Comparison of ENCODE assay signal across 17 cellular contexts in the genomic region with DNA sequence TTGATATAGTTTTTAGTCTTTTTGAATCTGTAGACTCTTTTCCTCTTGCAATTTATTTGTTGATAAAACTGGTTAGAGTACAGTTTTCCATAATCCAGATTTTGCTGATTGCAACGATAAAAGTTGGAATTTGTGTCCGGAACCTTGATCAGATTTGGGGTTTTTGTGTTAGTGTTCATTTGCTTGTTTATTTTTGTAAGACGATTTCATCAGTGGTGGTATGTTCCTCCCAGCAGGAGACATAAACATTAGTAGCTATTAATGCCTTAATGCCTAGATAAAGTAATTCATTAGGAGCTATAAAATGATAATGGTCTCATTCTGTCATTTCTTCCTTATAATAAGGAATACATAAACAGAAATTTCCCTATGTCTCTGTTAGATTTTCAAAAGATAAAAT. TPM values are rescaled to one million over a fixed set of nuclear protein-coding genes. Genes with fewer than 3 reads are reported as not detected.
DNase-seq lines count a peak whose midpoint lies in the region; TF ChIP-seq lines count a peak whose summit lies in the region.
"Had no signal": no experiment of that assay in that cellular context is flagged by ENCODE, and none has a peak within 500 bp of the region (broad histone marks: within the 10 kb centered on the region; RNA-seq: fewer than 3 reads in every experiment).

No MANE protein-coding gene starts in this region.

- H3K4me3 Mint-ChIP-seq in CD4-positive, alpha-beta memory T cell, result no peak overlapping the region
- H3K4me3 Mint-ChIP-seq: CD14-positive monocyte; CD8-positive, alpha-beta T cell; GM23338; IgD-negative memory B cell had no signal

- H3K4ac ChIP-seq in mesenchymal stem cell (ENCODE audit: low read depth in 1 of 2, low read length in 2 of 2), result no peak overlapping the region

- peaks cover 7% of the 10 kb centered on the region for H3K79me1 ChIP-seq in mesenchymal stem cell (replicated peaks; ENCODE audit: low read length, poor library complexity, severe bottlenecking)

- no peaks in the 10 kb centered on the region for H3K9me3 Mint-ChIP-seq in CD4-positive, alpha-beta memory T cell
- H3K9me3 Mint-ChIP-seq: CD14-positive monocyte; CD8-positive, alpha-beta T cell; GM23338; IgD-negative memory B cell had no signal

- no peaks in the 10 kb centered on the region for H3K27me3 Mint-ChIP-seq in CD4-positive, alpha-beta memory T cell
- H3K27me3 Mint-ChIP-seq: IgD-negative memory B cell had no signal

- H3K23ac ChIP-seq in mesenchymal stem cell (ENCODE audit: low read length in 2 of 2), result no peak overlapping the region

- no peak overlapping the region for H2BK12ac ChIP-seq in mesenchymal stem cell (ENCODE audit: low read length in 2 of 2)

- H3K18ac ChIP-seq in mesenchymal stem cell (ENCODE audit: low read depth in 1 of 2, low read length in 2 of 2), result no peak overlapping the region

- no peak overlapping the region for H2AK5ac ChIP-seq in mesenchymal stem cell (ENCODE audit: low read length, severe bottlenecking)

- no peak overlapping the region for H2AFZ ChIP-seq in mesenchymal stem cell (ENCODE audit: low read depth, low read length)
- H2AFZ ChIP-seq: GM23338 had no signal

- peak overlapping the region in 4 of 7 donors; percentile 1 to 44 (median 38) for H3K27ac Mint-ChIP-seq in CD4-positive, alpha-beta memory T cell
- H3K27ac Mint-ChIP-seq: CD8-positive, alpha-beta T cell; GM23338 had no signal

- no peak overlapping the region for H3K9ac ChIP-seq in mesenchymal stem cell (ENCODE audit: low read length)
- H3K9ac ChIP-seq: BLaER1 had no signal

- no peak overlapping the region for H3K14ac ChIP-seq in mesenchymal stem cell (ENCODE audit: low read length in 2 of 2)

- H4K8ac ChIP-seq in mesenchymal stem cell (ENCODE audit: low read length), result no peak overlapping the region

- WGBS in mesenchymal stem cell, result 6% methylated on average over 2 of the region's 3 CpGs

- peaks cover 33% of the 10 kb centered on the region for H3K36me3 ChIP-seq in CD4-positive, alpha-beta memory T cell (ENCODE audit: insufficient read depth, low read length)
- peaks cover 11 to 48% of the 10 kb centered on the region in 2 experiments for H3K36me3 ChIP-seq in HEK293 (ENCODE audit: control insufficient read depth in 2 of 2, insufficient read depth in 1 of 2, low read length in 2 of 2)
- peaks cover 13 to 93% of the 10 kb centered on the region in 2 experiments for H3K36me3 ChIP-seq in mesenchymal stem cell (ENCODE audit: control insufficient read depth in 1 of 2, insufficient read depth in 2 of 2, low read depth in 1 of 2, low read length in 2 of 2)
- peaks cover 3% of the 10 kb centered on the region; the same call in 1 of the 2 replicates for H3K36me3 ChIP-seq in SJCRH30

- no peak overlapping the region for H3K4me3 ChIP-seq in CD4-positive, alpha-beta memory T cell (ENCODE audit: low read length in 2 of 2)
- H3K4me3 ChIP-seq in HEK293 (ENCODE audit: low read depth, low read length), result no peak overlapping the region
- H3K4me3 ChIP-seq in mesenchymal stem cell (ENCODE audit: insufficient read depth in 1 of 2, low read depth in 1 of 2, low read length in 2 of 2), result no peak overlapping the region
- no peak overlapping the region for H3K4me3 ChIP-seq in SJCRH30
- H3K4me3 ChIP-seq: BLaER1, GM23338 had no signal

- no peak overlapping the region for H2BK120ac ChIP-seq in mesenchymal stem cell (ENCODE audit: low read depth, low read length)

- peaks cover 19 to 67% of the 10 kb centered on the region in 2 donors for H3K36me3 Mint-ChIP-seq in CD4-positive, alpha-beta memory T cell

- no peaks in the 10 kb centered on the region for H3K9me3 ChIP-seq in CD4-positive, alpha-beta memory T cell (ENCODE audit: control insufficient read depth in 1 of 2, low read length in 2 of 2)
- H3K9me3 ChIP-seq in HEK293 (ENCODE audit: control insufficient read depth, insufficient read depth, low read depth, low read length) (no peaks in the 10 kb centered on the region), mesenchymal stem cell (ENCODE audit: control insufficient read depth, low read length) (no peaks in the 10 kb centered on the region), SJCRH30 (replicated peaks) (no peaks in the 10 kb centered on the region)
- H3K9me3 ChIP-seq: BLaER1 had no signal

- TF ChIP-seq CTCF in HEK293 (tag by site-specific recombination; IDR thresholded peaks at IDR 0.05), result no peak

- no peak for DNase-seq in CD4-positive, alpha-beta memory T cell
- peak; percentile 7 for DNase-seq in fibroblast of gingiva (ENCODE audit: low read depth)
- DNase-seq in mesenchymal stem cell, result peak; percentile 47
- no peak for DNase-seq in activated naive CD4-positive, alpha-beta T cell treated with Interleukin-2 at 50 U/mL for 16 hours
- DNase-seq in SJCRH30, result no peak
- DNase-seq in GM03348 (ENCODE audit: low spot score), result no peak
- DNase-seq: 8988T; Calu3; CD8-positive, alpha-beta T cell; DMS79 treated with DMSO at 0.1 percent for 48 hours; EL; KBM-7 had no signal

- H2BK15ac ChIP-seq in mesenchymal stem cell (ENCODE audit: low read depth, poor library complexity, severe bottlenecking), result no peak overlapping the region

- no peak overlapping the region for H3K4me2 ChIP-seq in mesenchymal stem cell (ENCODE audit: low read length, poor library complexity, severe bottlenecking)
- H3K4me2 ChIP-seq: BLaER1, GM23338 had no signal

- H3K27ac ChIP-seq in CD4-positive, alpha-beta memory T cell (ENCODE audit: low read depth, low read length), result no peak overlapping the region
- H3K27ac ChIP-seq in HEK293 (ENCODE audit: extremely low read depth, low read depth, low read length) (no peak overlapping the region), mesenchymal stem cell (ENCODE audit: low read length, poor library complexity, severe bottlenecking) (no peak overlapping the region), SJCRH30 (no peak overlapping the region)
- H3K27ac ChIP-seq: BLaER1 had no signal

- intact Hi-C loops in CD4-positive, alpha-beta memory T cell (cut with micrococcal nuclease), result loop anchor here (5.0 kb wide), 1 partner anchor 99 kb away; no protein-coding TSS in a partner anchor

- CTCF ChIA-PET in CD4-positive, alpha-beta memory T cell (lab: Charles Lee; ENCODE audit: partially characterized antibody), result interaction anchor here (0.9 to 1.6 kb wide), 2 partner anchors 106 to 184 kb away, joined by 3 to 10 read pairs; no protein-coding TSS in a partner anchor
- CTCF ChIA-PET in HEK293 (lab: Yijun Ruan, JAX), result interaction anchor here (0.9 kb wide), 1 partner anchor 187 kb away, joined by 3 read pairs; no protein-coding TSS in a partner anchor

- no peak overlapping the region for H2BK5ac ChIP-seq in mesenchymal stem cell (ENCODE audit: low read depth, low read length, poor library complexity, severe bottlenecking)

- H3K27me3 ChIP-seq in CD4-positive, alpha-beta memory T cell (ENCODE audit: insufficient read depth, low read length), result no peaks in the 10 kb centered on the region
- H3K27me3 ChIP-seq in mesenchymal stem cell (ENCODE audit: control insufficient read depth in 1 of 2, insufficient read depth in 1 of 2, low read length in 2 of 2) (no peaks in the 10 kb centered on the region), SJCRH30 (no peaks in the 10 kb centered on the region)
- H3K27me3 ChIP-seq: BLaER1 had no signal

- no peaks in the 10 kb centered on the region for H3K4me1 ChIP-seq in CD4-positive, alpha-beta memory T cell (ENCODE audit: insufficient read depth, low read length)
- H3K4me1 ChIP-seq in HEK293 (ENCODE audit: control insufficient read depth, insufficient read depth, low read length), result no peaks in the 10 kb centered on the region
- H3K4me1 ChIP-seq in mesenchymal stem cell (ENCODE audit: control insufficient read depth, insufficient read depth, low read depth, low read length), result no peaks in the 10 kb centered on the region
- no peaks in the 10 kb centered on the region for H3K4me1 ChIP-seq in SJCRH30
- H3K4me1 ChIP-seq: BLaER1 had no signal

- peaks cover 0 to 1% (median 0%) of the 10 kb centered on the region in 4 donors for H3K4me1 Mint-ChIP-seq in CD4-positive, alpha-beta memory T cell
- H3K4me1 Mint-ChIP-seq: CD14-positive monocyte, GM23338, IgD-negative memory B cell had no signal

- H4K91ac ChIP-seq in mesenchymal stem cell (ENCODE audit: low read length), result no peak overlapping the region

- POLR2A ChIA-PET in CD4-positive, alpha-beta memory T cell (lab: Charles Lee; ENCODE audit: partially characterized antibody), result interaction anchor here (1.2 kb wide), 1 partner anchor 21 kb away, joined by 5 read pairs; the partner anchor contains the start of gene RPS6
- POLR2A ChIA-PET in HEK293 (lab: Yijun Ruan, JAX), result interaction anchor here (0.6 kb wide), 1 partner anchor 266 kb away, joined by 3 read pairs; no protein-coding TSS in a partner anchor

TF ChIP-seq in HEK293, 187 proteins besides CTCF, POLR2A, EP300 and RAD21:
- TF ChIP-seq HOXA7 (CRISPR knock-in tag; IDR thresholded peaks at IDR 0.05; ENCODE audit: borderline replicate concordance) (no peak), FEZF1 (tag by site-specific recombination; IDR thresholded peaks at IDR 0.05) (peak; percentile 21; the same call in 1 of the 2 replicates)

RNA-seq across cellular contexts. Expression of gene RPS6, which starts 21.3 kb away (rescaled TPM):
- total RNA-seq in CD4-positive, alpha-beta memory T cell, result 1,000 to 10,000 TPM; 3,774 to 4,063 TPM
- 1,000 to 10,000 TPM; 2,768 to 3,604 TPM for polyA plus RNA-seq in CD4-positive, alpha-beta memory T cell
- 2,082 TPM for polyA plus RNA-seq in mesenchymal stem cell (2013, experiment 1 of 2)
- 2,286 TPM for polyA plus RNA-seq in mesenchymal stem cell (2013, experiment 2 of 2)
- 3,128 and 3,464 TPM in 2 replicates for total RNA-seq in SJCRH30 (2014; rRNA removed; shearing (Covaris generic))

RNA-seq across cellular contexts. Expression of gene ACER2, which starts 50.1 kb away (rescaled TPM):
- total RNA-seq in CD4-positive, alpha-beta memory T cell, result 1 to 10 TPM; 5.9 to 6.0 TPM
- under 1 TPM; 0.54 to 0.98 TPM for polyA plus RNA-seq in CD4-positive, alpha-beta memory T cell
- 2.0 TPM for polyA plus RNA-seq in mesenchymal stem cell (2013, experiment 1 of 2)
- polyA plus RNA-seq in mesenchymal stem cell (2013, experiment 2 of 2), result 2.2 TPM
- 0.43 and 0.58 TPM in 2 replicates for total RNA-seq in SJCRH30 (2014; rRNA removed; shearing (Covaris generic))

Comparison
In these comparisons a context has a peak if more than half of its experiments do, and no peak if none do; other contexts are left out.
1. DNase-seq: peak in fibroblast of gingiva (single experiment) and mesenchymal stem cell (single experiment); none in CD4-positive, alpha-beta memory T cell (0 of 5), activated naive CD4-positive, alpha-beta T cell treated with Interleukin-2 at 50 U/mL for 16 hours (single experiment), SJCRH30 (0 of 2) and GM03348 (single experiment).